ENCODE assay signal across 1 cellular context in the genomic region with DNA sequence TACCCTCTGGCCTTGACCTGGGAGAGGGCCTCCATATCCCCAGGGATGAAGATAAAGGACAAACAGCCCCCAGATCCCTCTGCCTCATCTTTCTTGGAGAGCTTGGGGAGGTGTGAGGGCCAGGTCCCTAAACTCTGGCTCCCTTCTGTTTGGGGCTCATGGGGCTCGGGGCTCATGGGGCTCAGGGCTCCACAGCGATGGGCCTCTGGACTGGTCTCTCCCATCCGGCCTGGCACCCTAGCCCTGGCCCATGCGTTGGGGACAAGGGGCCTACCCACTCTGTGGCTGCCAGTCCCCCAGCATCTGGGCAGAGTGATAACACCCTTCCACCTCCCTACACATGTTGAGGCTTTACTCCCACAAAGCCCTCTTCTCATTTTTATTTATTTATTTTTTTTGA.
TF ChIP-seq lines count a peak whose summit lies in the region.

No MANE protein-coding gene starts in this region.

TF ChIP-seq in GM12878, 131 proteins besides CTCF, POLR2A, EP300 and RAD21:
- TF ChIP-seq NFYA (IDR thresholded peaks at IDR 0.05; ENCODE audit: borderline replicate concordance, low read depth, low read length) = no peak
- TF ChIP-seq, protein P1, sequence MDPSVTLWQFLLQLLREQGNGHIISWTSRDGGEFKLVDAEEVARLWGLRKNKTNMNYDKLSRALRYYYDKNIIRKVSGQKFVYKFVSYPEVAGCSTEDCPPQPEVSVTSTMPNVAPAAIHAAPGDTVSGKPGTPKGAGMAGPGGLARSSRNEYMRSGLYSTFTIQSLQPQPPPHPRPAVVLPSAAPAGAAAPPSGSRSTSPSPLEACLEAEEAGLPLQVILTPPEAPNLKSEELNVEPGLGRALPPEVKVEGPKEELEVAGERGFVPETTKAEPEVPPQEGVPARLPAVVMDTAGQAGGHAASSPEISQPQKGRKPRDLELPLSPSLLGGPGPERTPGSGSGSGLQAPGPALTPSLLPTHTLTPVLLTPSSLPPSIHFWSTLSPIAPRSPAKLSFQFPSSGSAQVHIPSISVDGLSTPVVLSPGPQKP (IDR thresholded peaks at IDR 0.05; ENCODE audit: low read depth, low read length) = no peak
